Comparison of ENCODE assay signal across 8 cellular contexts in the genomic region with DNA sequence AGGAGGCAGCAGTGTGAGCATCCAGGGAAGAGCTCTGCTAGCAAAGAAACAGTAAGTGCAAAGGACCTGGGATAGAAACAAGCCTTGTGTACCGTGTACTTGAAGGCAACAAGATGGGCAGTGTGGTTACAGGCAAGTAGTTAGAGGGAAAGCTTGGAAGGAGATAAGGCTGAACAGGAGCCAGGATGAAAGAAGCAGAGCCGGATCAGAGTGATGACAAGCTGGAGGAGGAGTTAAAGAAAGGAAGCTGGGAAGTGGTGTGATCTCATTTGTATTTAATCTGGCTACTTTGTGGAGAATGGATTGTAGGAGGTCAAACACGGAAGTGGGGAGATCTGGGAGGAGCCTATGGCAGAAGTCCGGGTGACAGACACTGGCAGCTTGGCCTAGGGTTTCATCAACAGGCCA. TPM values are rescaled to one million over a fixed set of nuclear protein-coding genes. Genes with fewer than 3 reads are reported as not detected.
DNase-seq lines count a peak whose midpoint lies in the region; ATAC-seq and TF ChIP-seq lines count a peak whose summit lies in the region.

No MANE protein-coding gene starts in this region.

- peak overlapping the region; percentile 22; the same call in 1 of the 2 replicates for H3K27ac ChIP-seq in KMS-11
- H3K27ac ChIP-seq in hepatocyte: peak overlapping the region; percentile 78
- H3K27ac ChIP-seq in stomach: peak overlapping the region; percentile 46 to 70 (median 65)
- H3K27ac ChIP-seq in PC-9: no peak overlapping the region

- CTCF ChIA-PET in PC-9 (lab: Charles Lee): no interaction called here

- no peaks in the 10 kb centered on the region for H3K9me3 Mint-ChIP-seq in activated naive CD8-positive, alpha-beta T cell (ENCODE audit: low read depth)

- H3K4me3 ChIP-seq in KMS-11 (IDR thresholded peaks at IDR 0.05; ENCODE audit: insufficient read depth, low read depth, low read length): no peak overlapping the region
- H3K4me3 ChIP-seq in hepatocyte: no peak overlapping the region
- no peak overlapping the region for H3K4me3 ChIP-seq in stomach
- H3K4me3 ChIP-seq in PC-9: no peak overlapping the region

- BruUV-seq in PC-9 (replicated peaks; lab: Mats Ljungman, UMichigan): no TSS peak

- no peaks in the 10 kb centered on the region for H3K79me2 ChIP-seq in KMS-11 (ENCODE audit: insufficient read depth, low read depth)
- no peaks in the 10 kb centered on the region for H3K79me2 ChIP-seq in hepatocyte
- H3K79me2 ChIP-seq in PC-9 (ENCODE audit: low read depth): no peaks in the 10 kb centered on the region

- TF ChIP-seq POLR2A in stomach (IDR thresholded peaks at IDR 0.05): no peak

- H3K9me2 ChIP-seq in hepatocyte (replicated peaks; ENCODE audit: insufficient read depth) (no peaks in the 10 kb centered on the region), PC-9 (ENCODE audit: insufficient read depth) (no peaks in the 10 kb centered on the region)

- H3K4me2 ChIP-seq in KMS-11 (no peak overlapping the region), hepatocyte (no peak overlapping the region), PC-9 (no peak overlapping the region)

- H3K9ac ChIP-seq in KMS-11: no peak overlapping the region

- POLR2A ChIA-PET in PC-9 (lab: Charles Lee; ENCODE audit: unreplicated experiment): no interaction called here

- peak overlapping the region; percentile 52 for H3K27ac Mint-ChIP-seq in activated naive CD8-positive, alpha-beta T cell

- peaks cover 9% of the 10 kb centered on the region; the same call in 1 of the 2 replicates for H3F3A ChIP-seq in PC-9 (ENCODE audit: insufficient read depth, low read depth)

- TF ChIP-seq EP300 in stomach (IDR thresholded peaks at IDR 0.05): no peak

- H3K9me3 ChIP-seq in hepatocyte (ENCODE audit: low read depth) (no peaks in the 10 kb centered on the region), stomach (no peaks in the 10 kb centered on the region), PC-9 (ENCODE audit: insufficient read depth, low read depth) (no peaks in the 10 kb centered on the region)

- H3K36me3 Mint-ChIP-seq in activated naive CD8-positive, alpha-beta T cell: no peaks in the 10 kb centered on the region

- no peak overlapping the region for H3K4me3 Mint-ChIP-seq in activated naive CD8-positive, alpha-beta T cell

- intact Hi-C loops in stomach (cut with DNase I; ENCODE audit: low total_unique reads) (no loop called here), PC-9 (cut with micrococcal nuclease; ENCODE audit: unreplicated experiment) (no loop called here)

- ATAC-seq in HG03196 (IDR thresholded peaks at IDR 0.05; ENCODE audit: unreplicated experiment): no peak
- no peak for ATAC-seq in GM19351 (IDR thresholded peaks at IDR 0.05; ENCODE audit: unreplicated experiment)

- TF ChIP-seq CTCF in KMS-11 (conservative IDR thresholded peaks at IDR 0.05; ENCODE audit: low read depth, low read length) (no peak), hepatocyte (IDR thresholded peaks at IDR 0.05; ENCODE audit: poor library complexity) (no peak), stomach (IDR thresholded peaks at IDR 0.05) (no peak), PC-9 (conservative IDR thresholded peaks at IDR 0.05) (no peak)

- no peaks in the 10 kb centered on the region for H3K27me3 Mint-ChIP-seq in activated naive CD8-positive, alpha-beta T cell

- H3K27me3 ChIP-seq in KMS-11 (ENCODE audit: insufficient read depth, low read depth): no peaks in the 10 kb centered on the region
- no peaks in the 10 kb centered on the region for H3K27me3 ChIP-seq in hepatocyte
- no peaks in the 10 kb centered on the region for H3K27me3 ChIP-seq in stomach
- no peaks in the 10 kb centered on the region for H3K27me3 ChIP-seq in PC-9 (ENCODE audit: insufficient read depth, low read depth)

- H4K20me1 ChIP-seq in KMS-11 (ENCODE audit: insufficient read depth) (no peaks in the 10 kb centered on the region), hepatocyte (ENCODE audit: insufficient read depth, poor library complexity, severe bottlenecking) (no peaks in the 10 kb centered on the region), PC-9 (ENCODE audit: insufficient read depth) (no peaks in the 10 kb centered on the region)

- H3K4me1 ChIP-seq in KMS-11 (ENCODE audit: low read depth, poor library complexity, severe bottlenecking) (peaks cover 32% of the 10 kb centered on the region), hepatocyte (ENCODE audit: insufficient read depth) (peaks cover 16% of the 10 kb centered on the region), stomach (peaks cover 0 to 23% (median 18%) of the 10 kb centered on the region in 4 donors), PC-9 (replicated peaks; ENCODE audit: insufficient read depth) (peaks cover 19% of the 10 kb centered on the region)

- no peak overlapping the region for H2AFZ ChIP-seq in KMS-11 (ENCODE audit: low read depth)
- H2AFZ ChIP-seq in hepatocyte: no peak overlapping the region
- H2AFZ ChIP-seq in PC-9: no peak overlapping the region

- 45% methylated on average over 4 of the region's 4 CpGs for WGBS in hepatocyte (ENCODE audit: low lambda C conversion rate, missing lambda C conversion rate)
- WGBS in stomach, 5 donors: 10 to 38% (median 31%) methylated on average over 4 of the region's 4 CpGs

- DNase-seq in hepatocyte (ENCODE audit: low spot score): peak; percentile 57
- DNase-seq in stomach: no peak
- DNase-seq in SIG-M5 treated with dmso at 0.1 percent for 504 hours (lab: John Stamatoyannopoulos, UW; ENCODE audit: unreplicated experiment): no peak
- DNase-seq in PC-9: no peak

- no peaks in the 10 kb centered on the region for H3K36me3 ChIP-seq in KMS-11 (ENCODE audit: insufficient read depth)
- H3K36me3 ChIP-seq in hepatocyte (replicated peaks; ENCODE audit: insufficient read depth, low read depth): no peaks in the 10 kb centered on the region
- H3K36me3 ChIP-seq in stomach: no peaks in the 10 kb centered on the region
- H3K36me3 ChIP-seq in PC-9 (ENCODE audit: low read depth): no peaks in the 10 kb centered on the region

- H3K4me1 Mint-ChIP-seq in activated naive CD8-positive, alpha-beta T cell (ENCODE audit: low read depth): peaks cover 35% of the 10 kb centered on the region

RNA-seq across cellular contexts. Expression of a gene that starts 44.7 kb away (rescaled TPM):
- total RNA-seq in hepatocyte (36.2 and 40.5 TPM in 2 replicates), stomach (10 to 100 TPM in 3 of 5 donors, 1 to 10 TPM in 2; 3.2 to 58.9 (median 13.8) TPM), PC-9 (2021) (16.7 and 20.7 TPM in 2 replicates)
- polyA plus RNA-seq in hepatocyte (14.5 and 17.4 TPM in 2 replicates), stomach (10 to 100 TPM; 10.1 to 16.8 (median 12.3) TPM)
